17 cellular contexts compared by ENCODE assay signal in the genomic region with DNA sequence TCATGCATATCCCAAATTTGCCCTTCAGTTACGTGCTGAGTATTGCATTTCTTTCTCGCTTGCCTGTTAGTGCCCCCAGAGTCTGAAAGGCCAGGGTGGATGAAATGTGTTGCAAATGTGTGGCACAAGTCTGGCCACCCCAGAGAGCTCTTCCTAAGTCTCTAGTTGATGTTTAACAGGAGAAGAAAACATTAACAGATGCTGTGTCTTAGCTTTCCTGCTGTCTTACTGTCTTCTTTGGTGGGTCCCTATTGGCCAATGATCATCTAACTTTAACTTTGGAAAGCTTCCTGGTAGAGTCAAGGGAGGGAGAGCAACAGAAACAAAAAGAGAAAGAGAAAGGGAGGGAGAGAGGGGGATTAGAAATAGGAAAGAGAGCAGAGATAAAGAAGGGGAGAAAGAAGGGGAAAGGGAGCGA.
A peak's percentile ranks its signal among the peaks of the same experiment; 100 is the strongest.
DNase-seq lines count a peak whose midpoint lies in the region; ATAC-seq and TF ChIP-seq lines count a peak whose summit lies in the region.
"Had no signal": no experiment of that assay in that cellular context is flagged by ENCODE, and none has a peak within 500 bp of the region (broad histone marks: within the 10 kb centered on the region; RNA-seq: fewer than 3 reads in every experiment).

No MANE protein-coding gene starts in this region.

- no TSS peak for BruUV-seq in Panc1 (replicated peaks; lab: Mats Ljungman, UMichigan)

- no peaks in the 10 kb centered on the region for H3K27me3 ChIP-seq in Panc1 (ENCODE audit: control insufficient read depth, insufficient read depth, low read length)
- no peaks in the 10 kb centered on the region for H3K27me3 ChIP-seq in kidney epithelial cell (ENCODE audit: control insufficient read depth, insufficient read depth, low read length)

- in situ Hi-C loops in Panc1 (cut with HindIII; ENCODE audit: low pct_unique_long_range_greater_than_20kb, low sequenced_read_pairs): no loop called here

- H3K36me3 Mint-ChIP-seq in activated T-cell treated with anti-CD3 and anti-CD28 coated beads, Interleukin-2, amount 50 U/mL, for 24 hours (ENCODE audit: low read depth): no peaks in the 10 kb centered on the region
- H3K36me3 Mint-ChIP-seq in activated CD4-positive, alpha-beta T cell treated with anti-CD3 and anti-CD28 coated beads, Interleukin-2, amount 10 ng/mL, durations not matched to agents 24 days and 14 days (ENCODE audit: low read depth): no peaks in the 10 kb centered on the region
- H3K36me3 Mint-ChIP-seq: activated CD4-positive, alpha-beta memory T cell treated with anti-CD3 and anti-CD28 coated beads for 36 hours; CD14-positive monocyte had no signal

- H3K4me1 Mint-ChIP-seq in activated T-cell treated with anti-CD3 and anti-CD28 coated beads, Interleukin-2, amount 50 U/mL, for 24 hours (ENCODE audit: low read depth): peaks cover 5% of the 10 kb centered on the region
- peaks cover 2% of the 10 kb centered on the region for H3K4me1 Mint-ChIP-seq in activated CD4-positive, alpha-beta T cell treated with anti-CD3 and anti-CD28 coated beads, Interleukin-2, amount 10 ng/mL, durations not matched to agents 24 days and 14 days

- intact Hi-C loops in Panc1 (cut with micrococcal nuclease; ENCODE audit: unreplicated experiment): no loop called here
- intact Hi-C loops in activated CD4-positive, alpha-beta T cell treated with anti-CD3 and anti-CD28 coated beads, Interleukin-2, amount 10 ng/mL, durations not matched to agents 24 days and 14 days (cut with micrococcal nuclease): no loop called here

- POLR2A ChIA-PET in Panc1 (lab: Charles Lee): interaction anchor here (0.5 to 1.0 kb wide), 2 partner anchors 98 to 134 kb away, joined by 4 to 7 read pairs; no protein-coding TSS in a partner anchor

- no peak overlapping the region for H3K4me3 ChIP-seq in Panc1 (ENCODE audit: low read depth in 2 of 2, low read length in 2 of 2)
- H3K4me3 ChIP-seq in kidney epithelial cell (ENCODE audit: low read depth, low read length): no peak overlapping the region
- H3K4me3 ChIP-seq: psoas muscle had no signal

- H3K27me3 Mint-ChIP-seq in activated T-cell treated with anti-CD3 and anti-CD28 coated beads, Interleukin-2, amount 50 U/mL, for 24 hours: peaks cover 5% of the 10 kb centered on the region
- H3K27me3 Mint-ChIP-seq in activated CD4-positive, alpha-beta T cell treated with anti-CD3 and anti-CD28 coated beads, Interleukin-2, amount 10 ng/mL, durations not matched to agents 24 days and 14 days: peaks cover 8% of the 10 kb centered on the region

- ATAC-seq in Panc1: no peak
- no peak for ATAC-seq in GM19035 (IDR thresholded peaks at IDR 0.05; ENCODE audit: unreplicated experiment)
- ATAC-seq: psoas muscle had no signal

- no peaks in the 10 kb centered on the region for H3K9me3 Mint-ChIP-seq in activated T-cell treated with anti-CD3 and anti-CD28 coated beads, Interleukin-2, amount 50 U/mL, for 24 hours
- H3K9me3 Mint-ChIP-seq in activated CD4-positive, alpha-beta T cell treated with anti-CD3 and anti-CD28 coated beads, Interleukin-2, amount 10 ng/mL, durations not matched to agents 24 days and 14 days: no peaks in the 10 kb centered on the region
- H3K9me3 Mint-ChIP-seq: activated CD4-positive, alpha-beta memory T cell treated with anti-CD3 and anti-CD28 coated beads for 36 hours; activated T-helper 1 cell treated with anti-CD3 and anti-CD28 coated beads, Interleukin-12 subunit alpha, Interleukin-12 subunit beta, Interleukin-2, Interleukin-4 antibody, amounts not matched to agents 30 ng/mL and 10 ng/mL and 1 ng/mL, durations not matched to agents 14 hours and 24 hours and 36 hours had no signal

- no peaks in the 10 kb centered on the region for H3K9me3 ChIP-seq in Panc1 (ENCODE audit: control insufficient read depth, insufficient read depth, low read depth, low read length)
- H3K9me3 ChIP-seq: psoas muscle, SK-N-SH had no signal

- peak overlapping the region; percentile 10; the same call in 1 of the 2 replicates for H3K27ac ChIP-seq in Panc1 (ENCODE audit: low read length)
- H3K27ac ChIP-seq: 22Rv1, psoas muscle had no signal

- no peak for TF ChIP-seq CTCF in Panc1 (IDR thresholded peaks at IDR 0.05)
- TF ChIP-seq CTCF in kidney epithelial cell (IDR thresholded peaks at IDR 0.05; ENCODE audit: insufficient read depth, low read length, poor library complexity, severe bottlenecking): no peak

- peak; percentile 2 for DNase-seq in DMS53 (lab: John Stamatoyannopoulos, UW)
- no peak for DNase-seq in DMS53 treated with DMSO at 0.1 percent for 48 hours (lab: John Stamatoyannopoulos, UW; ENCODE audit: unreplicated experiment)
- DNase-seq in Panc1 (ENCODE audit: low read depth, low spot score): no peak
- peak; percentile 68 for DNase-seq in kidney epithelial cell (ENCODE audit: low read depth)
- no peak for DNase-seq in activated T-cell treated with anti-CD3 and anti-CD28 coated beads, Interleukin-2, amount 50 U/mL, for 24 hours
- no peak for DNase-seq in activated CD4-positive, alpha-beta T cell treated with anti-CD3 and anti-CD28 coated beads, Interleukin-2, amount 10 ng/mL, durations not matched to agents 24 days and 14 days
- DNase-seq in stimulated activated CD4-positive, alpha-beta T cell treated with anti-CD3 and anti-CD28 coated beads, Interleukin-4, amount 100 ng/mL, for 1 hour: no peak
- DNase-seq: activated CD4-positive, alpha-beta memory T cell treated with anti-CD3 and anti-CD28 coated beads for 36 hours; central memory CD4-positive, alpha-beta T cell; NCI-H1048; psoas muscle; SK-N-SH; substantia nigra had no signal

- H3K36me3 ChIP-seq in Panc1 (ENCODE audit: control insufficient read depth, insufficient read depth, low read length) (no peaks in the 10 kb centered on the region), kidney epithelial cell (ENCODE audit: control insufficient read depth, insufficient read depth, low read length) (no peaks in the 10 kb centered on the region)

- H3K4me1 ChIP-seq in Panc1 (ENCODE audit: control insufficient read depth, insufficient read depth, low read length): peaks cover 5% of the 10 kb centered on the region; the same call in 1 of the 2 replicates
- H3K4me1 ChIP-seq: psoas muscle had no signal

- no peak overlapping the region for H3K4me3 Mint-ChIP-seq in activated T-cell treated with anti-CD3 and anti-CD28 coated beads, Interleukin-2, amount 50 U/mL, for 24 hours
- H3K4me3 Mint-ChIP-seq in activated CD4-positive, alpha-beta T cell treated with anti-CD3 and anti-CD28 coated beads, Interleukin-2, amount 10 ng/mL, durations not matched to agents 24 days and 14 days: no peak overlapping the region
- H3K4me3 Mint-ChIP-seq: activated CD4-positive, alpha-beta memory T cell treated with anti-CD3 and anti-CD28 coated beads for 36 hours; activated T-helper 1 cell treated with anti-CD3 and anti-CD28 coated beads, Interleukin-12 subunit alpha, Interleukin-12 subunit beta, Interleukin-2, Interleukin-4 antibody, amounts not matched to agents 30 ng/mL and 10 ng/mL and 1 ng/mL, durations not matched to agents 14 hours and 24 hours and 36 hours; CD14-positive monocyte had no signal

- no peak overlapping the region for H3K27ac Mint-ChIP-seq in activated T-cell treated with anti-CD3 and anti-CD28 coated beads, Interleukin-2, amount 50 U/mL, for 24 hours
- no peak overlapping the region for H3K27ac Mint-ChIP-seq in activated CD4-positive, alpha-beta T cell treated with anti-CD3 and anti-CD28 coated beads, Interleukin-2, amount 10 ng/mL, durations not matched to agents 24 days and 14 days
- H3K27ac Mint-ChIP-seq: activated CD4-positive, alpha-beta memory T cell treated with anti-CD3 and anti-CD28 coated beads for 36 hours; activated T-helper 1 cell treated with anti-CD3 and anti-CD28 coated beads, Interleukin-12 subunit alpha, Interleukin-12 subunit beta, Interleukin-2, Interleukin-4 antibody, amounts not matched to agents 30 ng/mL and 10 ng/mL and 1 ng/mL, durations not matched to agents 14 hours and 24 hours and 36 hours; CD14-positive monocyte had no signal

- CTCF ChIA-PET in Panc1 (lab: Charles Lee): no interaction called here

Comparison
In these comparisons a context has a peak if more than half of its experiments do, and no peak if none do; other contexts are left out.
1. DNase-seq: peak in DMS53 (single experiment) and kidney epithelial cell (single experiment); none in DMS53 treated with DMSO at 0.1 percent for 48 hours (single experiment), Panc1 (single experiment), activated T-cell treated with anti-CD3 and anti-CD28 coated beads, Interleukin-2, amount 50 U/mL, for 24 hours (single experiment), activated CD4-positive, alpha-beta T cell treated with anti-CD3 and anti-CD28 coated beads, Interleukin-2, amount 10 ng/mL, durations not matched to agents 24 days and 14 days (single experiment) and stimulated activated CD4-positive, alpha-beta T cell treated with anti-CD3 and anti-CD28 coated beads, Interleukin-4, amount 100 ng/mL, for 1 hour (single experiment).